In genomic region chr2:68385232-68385906, GRCh38 we compare ENCODE assay signal across 1 cellular context.
TF ChIP-seq lines count a peak whose summit lies in the region.

No MANE protein-coding gene starts in this region.

TF ChIP-seq in SK-N-SH, 30 proteins besides CTCF, POLR2A, EP300 and RAD21 (continued from another document):
- no peak for TF ChIP-seq USF1 (IDR thresholded peaks at IDR 0.05; ENCODE audit: borderline replicate concordance, low read depth)
- TF ChIP-seq RFX5 (IDR thresholded peaks at IDR 0.05; ENCODE audit: low read length), result no peak
- no peak for TF ChIP-seq ELF1 (IDR thresholded peaks at IDR 0.05)
- no peak for TF ChIP-seq REST (IDR thresholded peaks at IDR 0.05; ENCODE audit: low read depth, low read length)
- no peak for TF ChIP-seq RCOR1 (IDR thresholded peaks at IDR 0.05; ENCODE audit: low read length)
- no peak for TF ChIP-seq FOSL2 (IDR thresholded peaks at IDR 0.05; ENCODE audit: borderline replicate concordance, low read depth)
- no peak for TF ChIP-seq POLR2AphosphoS5 (IDR thresholded peaks at IDR 0.05; ENCODE audit: low read depth, low read length)
- TF ChIP-seq CHD2 (IDR thresholded peaks at IDR 0.05; ENCODE audit: low read length, partially characterized antibody), result no peak
